ENCODE assay signal across 8 cellular contexts in genomic region chr7:128404826-128405344, GRCh38. TPM values are rescaled to one million over a fixed set of nuclear protein-coding genes. Genes with fewer than 3 reads are reported as not detected.
DNase-seq lines count a peak whose midpoint lies in the region; ATAC-seq and TF ChIP-seq lines count a peak whose summit lies in the region.

No MANE protein-coding gene starts in this region.

- DNase-seq in CD8-positive, alpha-beta memory T cell = no peak
- DNase-seq in LoVo (ENCODE audit: low spot score) (peak; percentile 31), brain microvascular endothelial cell (no peak), mucosa of descending colon (peak in 1 of 3 donors; percentile 43), NCI-H1436 (lab: John Stamatoyannopoulos, UW) (no peak), foreskin melanocyte (no peak)
- DNase-seq in effector CD4-positive, alpha-beta T cell = no peak

- peak overlapping the region; percentile 37 to 81 (median 52) for H3K27ac Mint-ChIP-seq in CD8-positive, alpha-beta memory T cell

- H3K27me3 Mint-ChIP-seq in CD8-positive, alpha-beta memory T cell = no peaks in the 10 kb centered on the region

- TF ChIP-seq CTCF in brain microvascular endothelial cell (IDR thresholded peaks at IDR 0.05; ENCODE audit: low read depth, low read length, missing control alignments) (peak; percentile 56), mucosa of descending colon (IDR thresholded peaks at IDR 0.05) (peak; percentile 7)

- H3K27me3 ChIP-seq in CD8-positive, alpha-beta memory T cell (ENCODE audit: insufficient read depth, low read length, poor library complexity, severe bottlenecking) = no peaks in the 10 kb centered on the region
- no peaks in the 10 kb centered on the region for H3K27me3 ChIP-seq in brain microvascular endothelial cell (replicated peaks)

- peak; percentile 3 for ATAC-seq in mucosa of descending colon
- no peak for ATAC-seq in GM18517 (IDR thresholded peaks at IDR 0.05; ENCODE audit: unreplicated experiment)

- peaks cover 40% of the 10 kb centered on the region for H3K4me1 ChIP-seq in CD8-positive, alpha-beta memory T cell (ENCODE audit: insufficient read depth, low read length)
- H3K4me1 ChIP-seq in mucosa of descending colon (ENCODE audit: low read depth) = peaks cover 14% of the 10 kb centered on the region

- in situ Hi-C loops in brain microvascular endothelial cell (cut with HindIII; ENCODE audit: low pct_ligation_motif_present, low sequenced_read_pairs) = no loop called here

- peak overlapping the region; percentile 51 for H3K27ac ChIP-seq in CD8-positive, alpha-beta memory T cell (ENCODE audit: low read depth, low read length)
- no peak overlapping the region for H3K27ac ChIP-seq in brain microvascular endothelial cell

- CTCF ChIA-PET in CD8-positive, alpha-beta memory T cell (lab: Charles Lee) = interaction anchor here (1.0 to 10.4 kb wide), 3 partner anchors 13 to 54 kb away, joined by 3 to 136 read pairs (median 7); no protein-coding TSS in a partner anchor

- H3K4me3 Mint-ChIP-seq in CD8-positive, alpha-beta memory T cell = peak overlapping the region; percentile 74 to 93 (median 85)

- no peaks in the 10 kb centered on the region for H3K9me3 Mint-ChIP-seq in CD8-positive, alpha-beta memory T cell

- POLR2A ChIA-PET in CD8-positive, alpha-beta memory T cell (lab: Charles Lee) = no interaction called here

- intact Hi-C loops in mucosa of descending colon (cut with DNase I, micrococcal nuclease) = no loop called here

- peak overlapping the region; percentile 70 for H3K4me3 ChIP-seq in CD8-positive, alpha-beta memory T cell (ENCODE audit: low read length)
- H3K4me3 ChIP-seq in brain microvascular endothelial cell (ENCODE audit: low read depth, low read length) (peak overlapping the region; percentile 73), mucosa of descending colon (no peak overlapping the region)

- no peaks in the 10 kb centered on the region for H3K9me3 ChIP-seq in CD8-positive, alpha-beta memory T cell (ENCODE audit: low read length)
- H3K9me3 ChIP-seq in mucosa of descending colon = no peaks in the 10 kb centered on the region

- H3K4me1 Mint-ChIP-seq in CD8-positive, alpha-beta memory T cell = peaks cover 32 to 51% (median 49%) of the 10 kb centered on the region in 3 donors

- H3K36me3 ChIP-seq in CD8-positive, alpha-beta memory T cell (ENCODE audit: insufficient read depth, low read length) = peaks cover 8% of the 10 kb centered on the region
- H3K36me3 ChIP-seq in brain microvascular endothelial cell (replicated peaks) (peaks cover 15% of the 10 kb centered on the region), mucosa of descending colon (ENCODE audit: low read depth) (no peaks in the 10 kb centered on the region)

- peaks cover 0 to 32% (median 2%) of the 10 kb centered on the region in 3 donors for H3K36me3 Mint-ChIP-seq in CD8-positive, alpha-beta memory T cell

RNA-seq across cellular contexts. Expression of gene IMPDH1, which starts 4.9 kb away (rescaled TPM):
- total RNA-seq in CD8-positive, alpha-beta memory T cell = 10 to 100 TPM; 69.1 to 70.4 TPM
- polyA plus RNA-seq in CD8-positive, alpha-beta memory T cell = 48.3 TPM
- 10 to 100 TPM; 21.3 to 37.0 (median 35.5) TPM for total RNA-seq in mucosa of descending colon

RNA-seq across cellular contexts. Expression of gene PRRT4, which starts 43.4 kb away (rescaled TPM):
- total RNA-seq in CD8-positive, alpha-beta memory T cell = under 1 TPM; 0.22 to 0.35 TPM
- 0.09 TPM for polyA plus RNA-seq in CD8-positive, alpha-beta memory T cell
- total RNA-seq in mucosa of descending colon = 1 to 10 TPM in 1 of 3 donors, under 1 TPM in 1, not detected in 1; 0.43 to 3.1 TPM

RNA-seq across cellular contexts. Expression of gene HILPDA, which starts 50.8 kb away (rescaled TPM):
- total RNA-seq in CD8-positive, alpha-beta memory T cell = 10 to 100 TPM; 16.7 to 17.5 TPM
- 2.5 TPM for polyA plus RNA-seq in CD8-positive, alpha-beta memory T cell
- 1 to 10 TPM; 5.8 to 9.8 (median 6.6) TPM for total RNA-seq in mucosa of descending colon
